In genomic region chr16:70740174-70740918, GRCh38 we compare ENCODE assay signal across 11 cellular contexts. TPM values are rescaled to one million over a fixed set of nuclear protein-coding genes. Genes with fewer than 3 reads are reported as not detected.
A peak's percentile ranks its signal among the peaks of the same experiment; 100 is the strongest.
DNase-seq lines count a peak whose midpoint lies in the region; ATAC-seq, FAIRE-seq and TF ChIP-seq lines count a peak whose summit lies in the region.
"Had no signal": no experiment of that assay in that cellular context is flagged by ENCODE, and none has a peak within 500 bp of the region (broad histone marks: within the 10 kb centered on the region; RNA-seq: fewer than 3 reads in every experiment).

No MANE protein-coding gene starts in this region.

- H3K4me1 Mint-ChIP-seq in chondrocyte (ENCODE audit: low read depth) (peaks cover 62% of the 10 kb centered on the region), nephron progenitor cell (peaks cover 66% of the 10 kb centered on the region)

- TF ChIP-seq CTCF in AG04450 (IDR thresholded peaks at IDR 0.05; ENCODE audit: low read depth, low read length) (no peak), HL-60 (IDR thresholded peaks at IDR 0.05; ENCODE audit: insufficient read depth, low read length) (no peak), chondrocyte (IDR thresholded peaks at IDR 0.05) (no peak), nephron progenitor cell (IDR thresholded peaks at IDR 0.05) (no peak), pancreas (IDR thresholded peaks at IDR 0.05) (no peak)

- no peaks in the 10 kb centered on the region for H3K36me3 ChIP-seq in pancreas

- H3K27me3 ChIP-seq in AG04450 (ENCODE audit: control insufficient read depth, insufficient read depth, low read length) (no peaks in the 10 kb centered on the region), HL-60 (ENCODE audit: insufficient read depth, poor library complexity, severe bottlenecking) (no peaks in the 10 kb centered on the region), pancreas (no peaks in the 10 kb centered on the region)

- CTCF ChIA-PET in AG04450 (lab: Charles Lee): no interaction called here

- H3K4me3 ChIP-seq in AG04450 (ENCODE audit: low read depth, low read length) (no peak overlapping the region), HL-60 (replicated peaks; ENCODE audit: insufficient read depth, low read length) (no peak overlapping the region), pancreas (no peak overlapping the region)

- FAIRE-seq in pancreas (lab: Jason Lieb, UNC): no peak

- H3K9me3 ChIP-seq in AG04450 (ENCODE audit: control insufficient read depth, insufficient read depth, low read length): peaks cover 8% of the 10 kb centered on the region; the same call in 1 of the 2 replicates
- no peaks in the 10 kb centered on the region for H3K9me3 ChIP-seq in pancreas

- WGBS in pancreas, 2 donors: 83 to 88% methylated on average over 16 of the region's 16 CpGs

- peak overlapping the region; percentile 86 for H3K27ac Mint-ChIP-seq in chondrocyte (ENCODE audit: unreplicated experiment)
- peak overlapping the region; percentile 96 for H3K27ac Mint-ChIP-seq in nephron progenitor cell
- H3K27ac Mint-ChIP-seq: B cell had no signal

- intact Hi-C loops in pancreas (cut with DNase I): no loop called here

- no peaks in the 10 kb centered on the region for H3K27me3 Mint-ChIP-seq in chondrocyte (ENCODE audit: low read depth)
- H3K27me3 Mint-ChIP-seq in nephron progenitor cell (ENCODE audit: low read depth, poor library complexity): peaks cover 3% of the 10 kb centered on the region
- H3K27me3 Mint-ChIP-seq: B cell had no signal

- ATAC-seq in GM19467 (IDR thresholded peaks at IDR 0.05; ENCODE audit: unreplicated experiment): no peak
- no peak for ATAC-seq in pancreas
- no peak for ATAC-seq in GM19395 (IDR thresholded peaks at IDR 0.05; ENCODE audit: unreplicated experiment)

- H3K27ac ChIP-seq in AG04450 (ENCODE audit: low read depth, low read length) (peak overlapping the region; percentile 93), HL-60 (replicated peaks) (0 out of 2 replicates have a peak overlapping the region, but pooled peaks have one; percentile 33), pancreas (no peak overlapping the region)
- H3K27ac ChIP-seq: epithelial cell of prostate had no signal

- DNase-seq in AG04450 (ENCODE audit: low read depth, low spot score) (no peak), HL-60 (ENCODE audit: low read depth in 1 of 2, low spot score in 1 of 2) (no peak), chondrocyte (ENCODE audit: low spot score) (no peak), nephron progenitor cell (no peak), kidney glomerular epithelial cell (lab: John Stamatoyannopoulos, UW) (no peak), pancreas (no peak)
- DNase-seq: caudate nucleus had no signal

- H3K4me3 Mint-ChIP-seq in chondrocyte (ENCODE audit: unreplicated experiment) (no peak overlapping the region), nephron progenitor cell (no peak overlapping the region)
- H3K4me3 Mint-ChIP-seq: B cell had no signal

- peaks cover 10% of the 10 kb centered on the region for H3K36me3 Mint-ChIP-seq in chondrocyte (ENCODE audit: low read depth)
- H3K36me3 Mint-ChIP-seq in nephron progenitor cell (ENCODE audit: low read depth): peaks cover 18% of the 10 kb centered on the region

- H3K4me1 ChIP-seq in pancreas: peaks cover 0 to 1% (median 0%) of the 10 kb centered on the region in 3 donors

- H3K9me3 Mint-ChIP-seq in chondrocyte (ENCODE audit: low read depth) (no peaks in the 10 kb centered on the region), nephron progenitor cell (peaks cover 5% of the 10 kb centered on the region)

- POLR2A ChIA-PET in AG04450 (lab: Yijun Ruan, JAX): interaction anchor here (1.2 to 1.6 kb wide), 2 partner anchors 21 to 37 kb away, joined by 4 to 7 read pairs; no protein-coding TSS in a partner anchor

RNA-seq across cellular contexts. Expression of gene MTSS2, which starts 54.5 kb away (rescaled TPM):
- polyA plus RNA-seq in AG04450 (2011; rRNA removed): 57.9 and 80.1 TPM in 2 replicates
- 55.0 and 67.0 TPM in 2 replicates for polyA minus RNA-seq in AG04450 (2011; rRNA and poly(A)+ RNA removed)
- 243 to 296 TPM (median 282 TPM) in 3 replicates for total RNA-seq in chondrocyte
- 10 to 100 TPM in 2 of 6 donors, 1 to 10 TPM in 4; 5.0 to 17.3 (median 8.5) TPM for total RNA-seq in pancreas
- polyA plus RNA-seq in pancreas: 10 to 100 TPM; 34.3 to 39.1 TPM

Comparison
In these comparisons a context has a peak if more than half of its experiments do, and no peak if none do; other contexts are left out.
1. H3K27ac ChIP-seq: peak in AG04450 (single experiment) and HL-60 (single experiment); none in pancreas (0 of 4).
2. RNA of gene MTSS2, which starts 54.5 kb away (total RNA-seq): 243 to 296 TPM in chondrocyte; 5.0 to 17.3 TPM in pancreas; every median in the first group is over 10 times any median in the second.